Comparison of ENCODE assay signal across 25 cellular contexts in genomic region chr14:46788994-46789393, GRCh38.
"Had no signal": no experiment of that assay in that cellular context is flagged by ENCODE, and none has a peak within 500 bp of the region (broad histone marks: within the 10 kb centered on the region; RNA-seq: fewer than 3 reads in every experiment).

No MANE protein-coding gene starts in this region.

- H3K27me3 ChIP-seq: hepatocyte, neural progenitor cell, neutrophil, spleen, tibial nerve, upper lobe of left lung, vagina had no signal

- H3K4me1 ChIP-seq: left ventricle myocardium inferior, neural progenitor cell, parathyroid adenoma, psoas muscle, spleen, tibial nerve, upper lobe of left lung, vagina had no signal

- H3K36me3 ChIP-seq: left ventricle myocardium inferior, neural progenitor cell, neutrophil, spleen, tibial nerve, upper lobe of left lung, vagina had no signal

- H3K27ac ChIP-seq: hepatocyte, left ventricle myocardium inferior, neural progenitor cell, neutrophil, parathyroid adenoma, psoas muscle, skin epidermis, spleen, tibial nerve, upper lobe of left lung, vagina had no signal

- DNase-seq: islet precursor cell; left ventricle myocardium inferior; mesendoderm; naive B cell; natural killer cell; nephron progenitor cell; occipital lobe; psoas muscle; spleen; stimulated activated CD4-positive, alpha-beta T cell treated with anti-CD3 and anti-CD28 coated beads, Interleukin-4, amount 100 ng/mL, for 4 hours; stimulated activated CD8-positive, alpha-beta memory T cell treated with anti-CD3 and anti-CD28 coated beads, Interleukin-4, amount 100 ng/mL, for 48 hours; stimulated activated naive CD4-positive, alpha-beta T cell treated with Interleukin-2 at 50 U/mL for 16 hours; stimulated activated naive CD8-positive, alpha-beta T cell treated with anti-CD3 and anti-CD28 coated beads, Interleukin-15, amount 100 ng/mL, for 72 hours; substantia nigra; upper lobe of left lung had no signal

- ATAC-seq: natural killer cell; psoas muscle; sciatic nerve; stimulated activated memory B cell treated with anti-CD40 and anti-IgM and Interleukin-4, amounts not matched to agents 10 μg/mL and 1 μg/mL and 100 μg/mL, for 72 hours; stimulated activated naive CD8-positive, alpha-beta T cell treated with anti-CD3 and anti-CD28 coated beads, Interleukin-15, amount 100 ng/mL, for 72 hours had no signal

- H3K9me3 ChIP-seq: neutrophil, upper lobe of left lung, vagina had no signal

- H3K4me3 ChIP-seq: hepatocyte, left ventricle myocardium inferior, lung, neural progenitor cell, psoas muscle, skin epidermis, spleen, tibial nerve, upper lobe of left lung, vagina had no signal

- H3K4me2 ChIP-seq: hepatocyte, neural progenitor cell had no signal
